Comparison of ENCODE assay signal across 19 cellular contexts in genomic region chr20:59669451-59669850, GRCh38.
A peak's percentile ranks its signal among the peaks of the same experiment; 100 is the strongest.
DNase-seq lines count a peak whose midpoint lies in the region; ATAC-seq, FAIRE-seq and TF ChIP-seq lines count a peak whose summit lies in the region.
"Had no signal": no experiment of that assay in that cellular context is flagged by ENCODE, and none has a peak within 500 bp of the region (broad histone marks: within the 10 kb centered on the region; RNA-seq: fewer than 3 reads in every experiment).

No MANE protein-coding gene starts in this region.

- H3K4me1 ChIP-seq in BLaER1, result peaks cover 97% of the 10 kb centered on the region
- no peaks in the 10 kb centered on the region for H3K4me1 ChIP-seq in PC-9 (replicated peaks; ENCODE audit: insufficient read depth)
- no peaks in the 10 kb centered on the region for H3K4me1 ChIP-seq in upper lobe of right lung
- H3K4me1 ChIP-seq: Caco-2, HAP-1 had no signal

- H3K4me1 Mint-ChIP-seq in osteocyte (ENCODE audit: unreplicated experiment), result no peaks in the 10 kb centered on the region
- H3K4me1 Mint-ChIP-seq: B cell had no signal

- H4K20me1 ChIP-seq in BLaER1, result peaks cover 100% of the 10 kb centered on the region
- H4K20me1 ChIP-seq in PC-9 (ENCODE audit: insufficient read depth), result 0 out of 2 replicates have a peak, but pooled peaks cover 3% of the 10 kb centered on the region

- DNase-seq in HTR-8/SVneo (ENCODE audit: insufficient read length, low spot score) (no peak), ecto neural progenitor cell (ENCODE audit: low spot score) (peak; percentile 12), osteocyte (ENCODE audit: extremely low spot score, unreplicated experiment) (peak; percentile 63), PC-9 (no peak), upper lobe of right lung (no peak)
- DNase-seq in stimulated activated CD8-positive, alpha-beta memory T cell treated with anti-CD3 and anti-CD28 coated beads, Interleukin-4, amount 100 ng/mL, for 48 hours, result no peak
- DNase-seq: Caco-2; CD4-positive, alpha-beta T cell; GM23248; IMR-90 had no signal

- H3K27ac ChIP-seq in BLaER1 (no peak overlapping the region), PC-9 (no peak overlapping the region), upper lobe of right lung (no peak overlapping the region)
- H3K27ac ChIP-seq: C4-2B, GM23248, HL-60 had no signal

- POLR2A ChIA-PET in PC-9 (lab: Charles Lee; ENCODE audit: unreplicated experiment), result no interaction called here

- CTCF ChIA-PET in PC-9 (lab: Charles Lee), result no interaction called here

- peak; percentile 79 for FAIRE-seq in HTR-8/SVneo (lab: Jason Lieb, UNC)
- FAIRE-seq: D721Med, G401.6, GM12891, GM18507 had no signal

- no peaks in the 10 kb centered on the region for H3K79me2 ChIP-seq in PC-9 (ENCODE audit: low read depth)

- no peak overlapping the region for H3K9ac ChIP-seq in BLaER1
- H3K9ac ChIP-seq: GM23248 had no signal

- no peak overlapping the region for H3K4me3 ChIP-seq in BLaER1
- H3K4me3 ChIP-seq in PC-9, result no peak overlapping the region
- H3K4me3 ChIP-seq in upper lobe of right lung, result no peak overlapping the region
- H3K4me3 ChIP-seq: GM23248, HAP-1 had no signal

- H3K9me3 ChIP-seq in BLaER1, result no peaks in the 10 kb centered on the region
- H3K9me3 ChIP-seq in PC-9 (ENCODE audit: insufficient read depth, low read depth), result no peaks in the 10 kb centered on the region
- no peaks in the 10 kb centered on the region for H3K9me3 ChIP-seq in upper lobe of right lung
- H3K9me3 ChIP-seq: Caco-2, HAP-1 had no signal

- no peaks in the 10 kb centered on the region for H3K9me3 Mint-ChIP-seq in osteocyte (ENCODE audit: unreplicated experiment)
- H3K9me3 Mint-ChIP-seq: CD4-positive, alpha-beta T cell had no signal

- H3K27ac Mint-ChIP-seq in osteocyte (ENCODE audit: unreplicated experiment), result no peak overlapping the region
- H3K27ac Mint-ChIP-seq: B cell; CD4-positive, alpha-beta T cell had no signal

- H3K36me3 ChIP-seq in BLaER1, result peaks cover 97% of the 10 kb centered on the region
- no peaks in the 10 kb centered on the region for H3K36me3 ChIP-seq in PC-9 (ENCODE audit: low read depth)
- H3K36me3 ChIP-seq in upper lobe of right lung, result no peaks in the 10 kb centered on the region
- H3K36me3 ChIP-seq: HAP-1 had no signal

- intact Hi-C loops in PC-9 (cut with micrococcal nuclease; ENCODE audit: unreplicated experiment) (no loop called here), upper lobe of right lung (cut with DNase I) (no loop called here)

- H2AFZ ChIP-seq in PC-9, result no peak overlapping the region
- H2AFZ ChIP-seq: GM23248 had no signal

- no peaks in the 10 kb centered on the region for H3K27me3 ChIP-seq in BLaER1
- peaks cover 96% of the 10 kb centered on the region for H3K27me3 ChIP-seq in PC-9 (ENCODE audit: insufficient read depth, low read depth)
- no peaks in the 10 kb centered on the region for H3K27me3 ChIP-seq in upper lobe of right lung

- no peaks in the 10 kb centered on the region for H3K9me2 ChIP-seq in PC-9 (ENCODE audit: insufficient read depth)

- H3K27me3 Mint-ChIP-seq in osteocyte (ENCODE audit: unreplicated experiment), result no peaks in the 10 kb centered on the region

- no peaks in the 10 kb centered on the region for H3F3A ChIP-seq in PC-9 (ENCODE audit: insufficient read depth, low read depth)

- H3K4me3 Mint-ChIP-seq in osteocyte (ENCODE audit: unreplicated experiment), result no peak overlapping the region
- H3K4me3 Mint-ChIP-seq: B cell; CD4-positive, alpha-beta T cell had no signal

- H3K4me2 ChIP-seq in BLaER1 (peak overlapping the region; percentile 65), PC-9 (no peak overlapping the region)

- ATAC-seq in upper lobe of right lung, result no peak

- no peaks in the 10 kb centered on the region for H3K36me3 Mint-ChIP-seq in osteocyte (ENCODE audit: unreplicated experiment)

- BruUV-seq in PC-9 (replicated peaks; lab: Mats Ljungman, UMichigan), result no TSS peak

- no peak for TF ChIP-seq CTCF in osteocyte (IDR thresholded peaks at IDR 0.05)
- TF ChIP-seq CTCF in PC-9 (conservative IDR thresholded peaks at IDR 0.05), result no peak
- TF ChIP-seq CTCF in upper lobe of right lung (IDR thresholded peaks at IDR 0.05), result no peak

Comparison
In these comparisons a context has a peak if more than half of its experiments do, and no peak if none do; other contexts are left out.
1. DNase-seq: peak in ecto neural progenitor cell (single experiment) and osteocyte (single experiment); none in HTR-8/SVneo (single experiment), stimulated activated CD8-positive, alpha-beta memory T cell treated with anti-CD3 and anti-CD28 coated beads, Interleukin-4, amount 100 ng/mL, for 48 hours (single experiment), PC-9 (0 of 2) and upper lobe of right lung (single experiment).